Comparison of ENCODE assay signal across 10 cellular contexts in the genomic region with DNA sequence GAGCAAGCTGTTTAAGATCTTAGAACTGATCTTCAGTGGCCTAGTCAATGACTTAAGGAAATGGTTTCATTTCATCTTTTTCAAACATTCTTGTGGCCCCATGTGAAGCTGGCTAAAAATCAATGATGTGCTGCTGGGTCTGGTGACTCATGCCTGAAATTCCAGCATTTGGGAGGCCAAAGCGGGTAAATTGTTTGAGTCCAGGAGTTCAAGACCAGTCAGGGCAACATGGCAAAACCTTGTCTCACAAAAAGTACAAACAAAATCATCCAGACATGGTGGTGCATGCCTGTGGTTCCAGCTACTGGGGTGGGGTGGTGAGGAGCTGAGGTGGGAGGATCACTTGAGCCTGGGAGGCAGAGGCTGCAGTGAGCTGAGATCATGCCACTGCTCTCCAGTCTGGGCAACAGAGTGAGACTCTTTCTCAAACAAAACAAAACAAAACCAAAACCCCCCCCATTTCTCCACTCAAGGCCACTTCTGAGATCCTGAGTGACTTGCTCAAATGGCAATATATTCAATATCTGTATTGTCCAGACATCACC. TPM values are rescaled to one million over a fixed set of nuclear protein-coding genes. Genes with fewer than 3 reads are reported as not detected.
DNase-seq lines count a peak whose midpoint lies in the region; ATAC-seq and TF ChIP-seq lines count a peak whose summit lies in the region.
"Had no signal": no experiment of that assay in that cellular context is flagged by ENCODE, and none has a peak within 500 bp of the region (broad histone marks: within the 10 kb centered on the region; RNA-seq: fewer than 3 reads in every experiment).

No MANE protein-coding gene starts in this region.

- CTCF ChIA-PET in HEK293T (lab: Yijun Ruan, JAX): interaction anchor here (2.0 kb wide), 1 partner anchor 17 kb away, joined by 7 read pairs; a partner anchor contains a TSS

- H3K36me3 ChIP-seq in gastroesophageal sphincter: no peaks in the 10 kb centered on the region

- ATAC-seq in T-helper 17 cell (no peak), gastroesophageal sphincter (no peak)
- ATAC-seq in stimulated activated memory B cell treated with anti-CD40 and anti-IgM and Interleukin-4, amounts not matched to agents 10 μg/mL and 1 μg/mL and 100 μg/mL, for 72 hours: peak; percentile 40
- no peak for ATAC-seq in stimulated activated naive CD8-positive, alpha-beta T cell treated with anti-CD3 and anti-CD28 coated beads, Interleukin-15, amount 100 ng/mL, for 72 hours
- ATAC-seq: stimulated activated effector memory CD8-positive, alpha-beta T cell treated with anti-CD3 and anti-CD28 coated beads, Interleukin-12 subunit alpha, Interleukin-12 subunit beta, amount 100 ng/mL, for 72 hours had no signal

- peaks cover 42% of the 10 kb centered on the region for H3K27me3 Mint-ChIP-seq in T-helper 17 cell
- peaks cover 36% of the 10 kb centered on the region for H3K27me3 Mint-ChIP-seq in stimulated activated memory B cell treated with anti-CD40 and anti-IgM and Interleukin-4, amounts not matched to agents 10 μg/mL and 1 μg/mL and 100 μg/mL, for 72 hours
- peaks cover 23% of the 10 kb centered on the region for H3K27me3 Mint-ChIP-seq in stimulated activated naive CD8-positive, alpha-beta T cell treated with anti-CD3 and anti-CD28 coated beads, Interleukin-15, amount 100 ng/mL, for 72 hours

- no peaks in the 10 kb centered on the region for H3K9me3 Mint-ChIP-seq in stimulated activated memory B cell treated with anti-CD40 and anti-IgM and Interleukin-4, amounts not matched to agents 10 μg/mL and 1 μg/mL and 100 μg/mL, for 72 hours
- H3K9me3 Mint-ChIP-seq in stimulated activated naive CD8-positive, alpha-beta T cell treated with anti-CD3 and anti-CD28 coated beads, Interleukin-15, amount 100 ng/mL, for 72 hours: no peaks in the 10 kb centered on the region
- H3K9me3 Mint-ChIP-seq: stimulated activated effector memory CD8-positive, alpha-beta T cell treated with anti-CD3 and anti-CD28 coated beads, Interleukin-12 subunit alpha, Interleukin-12 subunit beta, amount 100 ng/mL, for 72 hours had no signal

- TF ChIP-seq POLR2A in gastroesophageal sphincter (IDR thresholded peaks at IDR 0.05): no peak

- no peak overlapping the region for H3K4me3 Mint-ChIP-seq in T-helper 17 cell
- no peak overlapping the region for H3K4me3 Mint-ChIP-seq in stimulated activated memory B cell treated with anti-CD40 and anti-IgM and Interleukin-4, amounts not matched to agents 10 μg/mL and 1 μg/mL and 100 μg/mL, for 72 hours
- no peak overlapping the region for H3K4me3 Mint-ChIP-seq in stimulated activated naive CD8-positive, alpha-beta T cell treated with anti-CD3 and anti-CD28 coated beads, Interleukin-15, amount 100 ng/mL, for 72 hours
- H3K4me3 Mint-ChIP-seq: stimulated activated effector memory CD8-positive, alpha-beta T cell treated with anti-CD3 and anti-CD28 coated beads, Interleukin-12 subunit alpha, Interleukin-12 subunit beta, amount 100 ng/mL, for 72 hours had no signal

- H3K4me1 ChIP-seq in gastroesophageal sphincter: peaks cover 0 to 79% (median 50%) of the 10 kb centered on the region in 3 donors

- no peaks in the 10 kb centered on the region for H3K9me3 ChIP-seq in T-helper 17 cell (ENCODE audit: control insufficient read depth, low read length, poor library complexity, severe bottlenecking)
- H3K9me3 ChIP-seq in gastroesophageal sphincter: no peaks in the 10 kb centered on the region

- peaks cover 2% of the 10 kb centered on the region for H3K36me3 Mint-ChIP-seq in T-helper 17 cell (ENCODE audit: low read depth)
- no peaks in the 10 kb centered on the region for H3K36me3 Mint-ChIP-seq in stimulated activated memory B cell treated with anti-CD40 and anti-IgM and Interleukin-4, amounts not matched to agents 10 μg/mL and 1 μg/mL and 100 μg/mL, for 72 hours
- H3K36me3 Mint-ChIP-seq: stimulated activated effector memory CD8-positive, alpha-beta T cell treated with anti-CD3 and anti-CD28 coated beads, Interleukin-12 subunit alpha, Interleukin-12 subunit beta, amount 100 ng/mL, for 72 hours had no signal

- peak overlapping the region in 3 of 4 donors; percentile 73 to 79 (median 77) for H3K27ac ChIP-seq in gastroesophageal sphincter

- DNase-seq in H4 (ENCODE audit: low spot score): peak; percentile 97
- no peak for DNase-seq in T-helper 17 cell
- DNase-seq in stimulated activated naive CD8-positive, alpha-beta T cell treated with anti-CD3 and anti-CD28 coated beads, Interleukin-15, amount 100 ng/mL, for 72 hours: no peak
- DNase-seq in HEK293T (ENCODE audit: extremely low spot score): no peak
- no peak for DNase-seq in stimulated activated CD8-positive, alpha-beta memory T cell treated with anti-CD3 and anti-CD28 coated beads, Interleukin-4, amount 100 ng/mL, for 48 hours
- DNase-seq in middle frontal gyrus (ENCODE audit: extremely low spot score, low spot score): no peak

- no peaks in the 10 kb centered on the region for H3K27me3 ChIP-seq in gastroesophageal sphincter

- H3K27ac Mint-ChIP-seq in T-helper 17 cell: peak overlapping the region; percentile 21
- no peak overlapping the region for H3K27ac Mint-ChIP-seq in stimulated activated memory B cell treated with anti-CD40 and anti-IgM and Interleukin-4, amounts not matched to agents 10 μg/mL and 1 μg/mL and 100 μg/mL, for 72 hours
- no peak overlapping the region for H3K27ac Mint-ChIP-seq in stimulated activated naive CD8-positive, alpha-beta T cell treated with anti-CD3 and anti-CD28 coated beads, Interleukin-15, amount 100 ng/mL, for 72 hours
- H3K27ac Mint-ChIP-seq: stimulated activated effector memory CD8-positive, alpha-beta T cell treated with anti-CD3 and anti-CD28 coated beads, Interleukin-12 subunit alpha, Interleukin-12 subunit beta, amount 100 ng/mL, for 72 hours had no signal

- POLR2A ChIA-PET in HEK293T (lab: Yijun Ruan, JAX): interaction anchor here (0.7 kb wide), 1 partner anchor 90 kb away, joined by 3 read pairs; no protein-coding TSS in a partner anchor

- WGBS in gastroesophageal sphincter (ENCODE audit: low coverage in 1 of 2), 2 donors: 0% methylated on average over 1 of the region's 1 CpG; no CpG with 5 or more reads in 1 of the 2 donors

- TF ChIP-seq EP300 in gastroesophageal sphincter (IDR thresholded peaks at IDR 0.05): no peak

- no peak overlapping the region for H3K4me3 ChIP-seq in gastroesophageal sphincter

- no peak for TF ChIP-seq CTCF in gastroesophageal sphincter (IDR thresholded peaks at IDR 0.05)

- peaks cover 4% of the 10 kb centered on the region for H3K4me1 Mint-ChIP-seq in T-helper 17 cell
- no peaks in the 10 kb centered on the region for H3K4me1 Mint-ChIP-seq in stimulated activated memory B cell treated with anti-CD40 and anti-IgM and Interleukin-4, amounts not matched to agents 10 μg/mL and 1 μg/mL and 100 μg/mL, for 72 hours
- H3K4me1 Mint-ChIP-seq in stimulated activated naive CD8-positive, alpha-beta T cell treated with anti-CD3 and anti-CD28 coated beads, Interleukin-15, amount 100 ng/mL, for 72 hours: peaks cover 12% of the 10 kb centered on the region
- H3K4me1 Mint-ChIP-seq: stimulated activated effector memory CD8-positive, alpha-beta T cell treated with anti-CD3 and anti-CD28 coated beads, Interleukin-12 subunit alpha, Interleukin-12 subunit beta, amount 100 ng/mL, for 72 hours had no signal

TF ChIP-seq in HEK293T, 16 proteins besides CTCF, POLR2A, EP300 and RAD21:
- TF ChIP-seq ZNF384 (IDR thresholded peaks at IDR 0.05) (no peak), FOXM1 (IDR thresholded peaks at IDR 0.05; ENCODE audit: borderline replicate concordance) (no peak), SUZ12 (IDR thresholded peaks at IDR 0.05) (no peak), NFRKB (IDR thresholded peaks at IDR 0.05) (no peak), TARDBP (IDR thresholded peaks at IDR 0.05) (no peak), BHLHE40 (IDR thresholded peaks at IDR 0.05; ENCODE audit: borderline replicate concordance) (no peak)
- TF ChIP-seq, protein P1, sequence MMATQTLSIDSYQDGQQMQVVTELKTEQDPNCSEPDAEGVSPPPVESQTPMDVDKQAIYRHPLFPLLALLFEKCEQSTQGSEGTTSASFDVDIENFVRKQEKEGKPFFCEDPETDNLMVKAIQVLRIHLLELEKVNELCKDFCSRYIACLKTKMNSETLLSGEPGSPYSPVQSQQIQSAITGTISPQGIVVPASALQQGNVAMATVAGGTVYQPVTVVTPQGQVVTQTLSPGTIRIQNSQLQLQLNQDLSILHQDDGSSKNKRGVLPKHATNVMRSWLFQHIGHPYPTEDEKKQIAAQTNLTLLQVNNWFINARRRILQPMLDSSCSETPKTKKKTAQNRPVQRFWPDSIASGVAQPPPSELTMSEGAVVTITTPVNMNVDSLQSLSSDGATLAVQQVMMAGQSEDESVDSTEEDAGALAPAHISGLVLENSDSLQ (IDR thresholded peaks at IDR 0.05): no peak

RNA-seq across cellular contexts. Expression of a gene that starts 17.4 kb away (rescaled TPM):
- total RNA-seq in H4 (2014; rRNA removed; shearing (Covaris generic)): 11.1 and 25.7 TPM in 2 replicates
- total RNA-seq in T-helper 17 cell (10 to 100 TPM; 15.4 to 16.6 TPM), gastroesophageal sphincter (10 to 100 TPM; 14.6 to 92.9 (median 69.7) TPM)

RNA-seq across cellular contexts. Expression of a gene that starts 53.0 kb away (rescaled TPM):
- 0.45 TPM in 1 of 2 replicates, not detected in the other for total RNA-seq in H4 (2014; rRNA removed; shearing (Covaris generic))
- not detected for total RNA-seq in T-helper 17 cell
- total RNA-seq in gastroesophageal sphincter: 100 to 1,000 TPM in 2 of 4 donors, 10 to 100 TPM in 2; 58.1 to 145 (median 93.4) TPM
- total RNA-seq: lung microvascular endothelial cell had no signal

RNA-seq across cellular contexts. Expression of a gene that starts 55.4 kb away (rescaled TPM):
- 5.6 and 7.4 TPM in 2 replicates for total RNA-seq in H4 (2014; rRNA removed; shearing (Covaris generic))
- total RNA-seq in T-helper 17 cell (not detected), gastroesophageal sphincter (under 1 TPM in 1 of 4 donors, not detected in 3; 0.16 TPM)
- total RNA-seq: lung microvascular endothelial cell had no signal

Comparison
In these comparisons a context has a peak if more than half of its experiments do, and no peak if none do; other contexts are left out.
1. RNA of a gene that starts 53.0 kb away (total RNA-seq): 58.1 to 145 TPM in gastroesophageal sphincter; 0.45 TPM in H4 and not detected in T-helper 17 cell; every median in the first group is over 10 times any median in the second.